Comparison of ENCODE assay signal across 17 cellular contexts in genomic region chr18:76568726-76569125, GRCh38.
DNase-seq lines count a peak whose midpoint lies in the region; ATAC-seq, FAIRE-seq and TF ChIP-seq lines count a peak whose summit lies in the region.
"Had no signal": no experiment of that assay in that cellular context is flagged by ENCODE, and none has a peak within 500 bp of the region (broad histone marks: within the 10 kb centered on the region; RNA-seq: fewer than 3 reads in every experiment).

No MANE protein-coding gene starts in this region.

- no peaks in the 10 kb centered on the region for H3K36me3 ChIP-seq in astrocyte (ENCODE audit: insufficient read depth, low read length)
- no peaks in the 10 kb centered on the region for H3K36me3 ChIP-seq in keratinocyte (ENCODE audit: control insufficient read depth in 2 of 2, extremely low read depth in 1 of 2, insufficient read depth in 2 of 2, low read length in 2 of 2)

- H3K4me2 ChIP-seq in astrocyte (ENCODE audit: low read length) (no peak overlapping the region), keratinocyte (ENCODE audit: control insufficient read depth, extremely low read depth, insufficient read depth, low read depth, low read length) (no peak overlapping the region)
- H3K4me2 ChIP-seq: KMS-11 had no signal

- DNase-seq in CD14-positive monocyte (ENCODE audit: low spot score) (no peak), HL-60 (ENCODE audit: low read depth in 1 of 2, low spot score in 1 of 2) (peak in 1 of 2 experiments; percentile 74), astrocyte (ENCODE audit: low read depth) (no peak), keratinocyte (ENCODE audit: low read depth, low spot score) (no peak), NCI-H1105 (lab: John Stamatoyannopoulos, UW) (no peak), lower leg skin (ENCODE audit: low spot score in 2 of 2) (no peak)
- DNase-seq: CD4-positive, CD25-positive, alpha-beta regulatory T cell; DMS79; GOT3; NCI-H1417; NCI-H1930; NCI-H69; PC-3; T-helper 1 cell had no signal

- TF ChIP-seq POLR2A in lower leg skin (IDR thresholded peaks at IDR 0.05), result no peak

- no peaks in the 10 kb centered on the region for H3K9me3 Mint-ChIP-seq in CD14-positive monocyte
- H3K9me3 Mint-ChIP-seq in astrocyte (ENCODE audit: unreplicated experiment), result no peaks in the 10 kb centered on the region

- intact Hi-C loops in CD14-positive monocyte (cut with micrococcal nuclease) (loop anchor here (5.0 to 10.0 kb wide), 2 partner anchors 71 to 74 kb away; partner anchors contain the start of gene ZNF516 (in 2 of the 2)), lower leg skin (cut with DNase I; ENCODE audit: low total_unique reads) (loop anchor here (5.0 kb wide), 1 partner anchor 44 kb away; no protein-coding TSS in a partner anchor)

- WGBS in lower leg skin, 2 donors, result 40 to 78% methylated on average over 1 of the region's 1 CpG

- H3K4me1 Mint-ChIP-seq in CD14-positive monocyte (peaks cover 95% of the 10 kb centered on the region), astrocyte (ENCODE audit: low read depth, unreplicated experiment) (peaks cover 21% of the 10 kb centered on the region)

- H3K4me1 ChIP-seq in astrocyte (ENCODE audit: insufficient read depth, low read length), result peaks cover 22% of the 10 kb centered on the region
- H3K4me1 ChIP-seq in keratinocyte (ENCODE audit: control insufficient read depth, extremely low read depth, insufficient read depth, low read length), result peaks cover 43% of the 10 kb centered on the region

- H3K27ac Mint-ChIP-seq in CD14-positive monocyte (peak overlapping the region; percentile 93 to 99 (median 95)), astrocyte (ENCODE audit: unreplicated experiment) (peak overlapping the region; percentile 5)

- H3K27me3 ChIP-seq in HL-60 (ENCODE audit: insufficient read depth, poor library complexity, severe bottlenecking) (no peaks in the 10 kb centered on the region), astrocyte (ENCODE audit: insufficient read depth, low read length) (no peaks in the 10 kb centered on the region), keratinocyte (ENCODE audit: control insufficient read depth, extremely low read depth, insufficient read depth, low read length) (no peaks in the 10 kb centered on the region)

- no peaks in the 10 kb centered on the region for H3K9me1 ChIP-seq in keratinocyte (ENCODE audit: control insufficient read depth, extremely low read depth, insufficient read depth, low read length)

- no peaks in the 10 kb centered on the region for H3K79me2 ChIP-seq in astrocyte (ENCODE audit: insufficient read depth, low read length)
- H3K79me2 ChIP-seq in keratinocyte (ENCODE audit: control insufficient read depth, insufficient read depth, low read length), result no peaks in the 10 kb centered on the region

- peaks cover 0 to 2% (median 0%) of the 10 kb centered on the region in 3 donors for H3K27me3 Mint-ChIP-seq in CD14-positive monocyte (ENCODE audit: low read depth in 3 of 3)
- H3K27me3 Mint-ChIP-seq in astrocyte (ENCODE audit: low read depth, unreplicated experiment), result peaks cover 4% of the 10 kb centered on the region

- H3K4me3 Mint-ChIP-seq in CD14-positive monocyte (peak overlapping the region; percentile 42 to 80), astrocyte (ENCODE audit: unreplicated experiment) (no peak overlapping the region)
- H3K4me3 Mint-ChIP-seq: CD4-positive, CD25-positive, alpha-beta regulatory T cell had no signal

- H3K9ac ChIP-seq in astrocyte (ENCODE audit: low read length), result no peak overlapping the region
- no peak overlapping the region for H3K9ac ChIP-seq in keratinocyte (ENCODE audit: control insufficient read depth, extremely low read depth, insufficient read depth, low read length)
- H3K9ac ChIP-seq: KMS-11 had no signal

- peaks cover 2 to 10% of the 10 kb centered on the region in 2 donors for H3K36me3 Mint-ChIP-seq in CD14-positive monocyte
- no peaks in the 10 kb centered on the region for H3K36me3 Mint-ChIP-seq in astrocyte (ENCODE audit: low read depth, unreplicated experiment)
- H3K36me3 Mint-ChIP-seq: CD4-positive, CD25-positive, alpha-beta regulatory T cell had no signal

- H3K4me3 ChIP-seq in HL-60 (replicated peaks; ENCODE audit: insufficient read depth, low read length) (no peak overlapping the region), astrocyte (ENCODE audit: insufficient read depth, low read depth, low read length) (no peak overlapping the region), keratinocyte (ENCODE audit: control insufficient read depth in 2 of 3, extremely low read depth in 1 of 3, insufficient read depth in 2 of 3, low read depth in 1 of 3, low read length in 3 of 3) (no peak overlapping the region), lower leg skin (ENCODE audit: low read depth, poor library complexity, severe bottlenecking) (no peak overlapping the region)

- dilution Hi-C loops in keratinocyte (cut with MboI; ENCODE audit: extremely low pct_ligation_motif_present, low sequenced_read_pairs), result no loop called here

- TF ChIP-seq CTCF in CD14-positive monocyte (IDR thresholded peaks at IDR 0.05) (no peak), HL-60 (IDR thresholded peaks at IDR 0.05; ENCODE audit: insufficient read depth, low read length) (no peak), astrocyte (IDR thresholded peaks at IDR 0.05; ENCODE audit: insufficient read depth, low read depth, low read length) (no peak), keratinocyte (optimal IDR thresholded peaks at IDR 0.05 in 1 of 3, IDR thresholded peaks at IDR 0.05 in 1 of 3, conservative IDR thresholded peaks at IDR 0.05 in 1 of 3; ENCODE audit: extremely low read depth in 1 of 3, insufficient read depth in 2 of 3, low read length in 3 of 3) (no peak), lower leg skin (IDR thresholded peaks at IDR 0.05) (no peak)

- no peaks in the 10 kb centered on the region for H4K20me1 ChIP-seq in astrocyte (ENCODE audit: insufficient read depth, low read length)
- H4K20me1 ChIP-seq in keratinocyte (ENCODE audit: control insufficient read depth, extremely low read depth, insufficient read depth, low read length), result no peaks in the 10 kb centered on the region

- no peak overlapping the region for H2AFZ ChIP-seq in astrocyte (ENCODE audit: low read depth, low read length)
- H2AFZ ChIP-seq in keratinocyte (ENCODE audit: control insufficient read depth, low read length), result no peak overlapping the region

- FAIRE-seq in astrocyte (lab: Jason Lieb, UNC) (no peak), keratinocyte (lab: Jason Lieb, UNC) (peak; percentile 57)

- no peaks in the 10 kb centered on the region for H3K9me3 ChIP-seq in astrocyte (ENCODE audit: insufficient read depth, low read depth, low read length)
- H3K9me3 ChIP-seq in keratinocyte (ENCODE audit: control insufficient read depth, low read depth, low read length), result no peaks in the 10 kb centered on the region

- ATAC-seq in HG02870 (IDR thresholded peaks at IDR 0.05; ENCODE audit: unreplicated experiment) (no peak), GM18868 (IDR thresholded peaks at IDR 0.05; ENCODE audit: unreplicated experiment) (no peak)
- ATAC-seq: PC-3 had no signal

- H3K27ac ChIP-seq in HL-60 (replicated peaks) (peak overlapping the region; percentile 52), astrocyte (ENCODE audit: low read depth, low read length) (no peak overlapping the region), keratinocyte (ENCODE audit: control insufficient read depth, insufficient read depth, low read length) (no peak overlapping the region)
- H3K27ac ChIP-seq: KMS-11 had no signal
